Comparison of ENCODE assay signal across 1 cellular context in the genomic region with DNA sequence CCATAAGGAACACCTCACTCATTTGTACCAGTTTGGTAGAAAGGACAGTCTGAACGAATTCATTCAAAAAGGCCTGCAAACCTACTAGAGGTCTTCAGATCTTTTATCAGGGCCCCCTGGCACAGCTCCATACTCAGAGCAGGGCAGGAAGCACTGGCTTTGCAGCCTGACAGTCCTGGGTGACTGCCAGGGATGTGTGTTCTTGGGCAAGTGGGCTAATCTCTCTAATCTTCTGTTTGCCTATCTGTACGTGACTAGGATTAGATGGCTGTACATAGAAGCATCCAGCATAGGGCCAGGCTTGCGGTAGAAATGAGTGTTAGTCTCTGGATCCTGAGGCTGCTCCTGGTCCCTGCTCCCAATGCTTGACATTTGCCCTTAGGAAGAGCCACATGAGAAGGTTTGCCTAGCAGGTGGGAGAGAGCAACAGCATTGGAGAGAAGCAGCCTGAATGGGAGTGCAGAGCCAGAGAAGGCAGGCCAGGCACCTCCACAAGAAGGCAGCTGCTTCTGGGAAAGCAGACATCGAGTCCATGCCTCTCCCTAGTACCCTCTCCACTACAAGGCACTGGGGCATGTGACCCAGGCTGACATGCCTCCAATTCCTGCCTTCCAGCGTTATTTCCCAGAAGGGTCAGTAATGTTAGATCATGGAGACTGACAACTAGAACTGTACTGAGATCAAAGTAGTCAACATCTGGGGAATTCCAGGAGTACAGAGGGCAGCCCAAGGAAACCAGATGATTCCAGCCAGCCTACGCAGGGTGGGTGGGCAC.
TF ChIP-seq lines count a peak whose summit lies in the region.

No MANE protein-coding gene starts in this region.

TF ChIP-seq in endothelial cell of umbilical vein, 7 proteins besides CTCF, POLR2A, EP300 and RAD21:
- TF ChIP-seq JUN (IDR thresholded peaks at IDR 0.05; ENCODE audit: borderline replicate concordance, insufficient read depth, insufficient read length, low read depth) (no peak), MYC (IDR thresholded peaks at IDR 0.05; ENCODE audit: low read depth, low read length) (no peak), EZH2 (IDR thresholded peaks at IDR 0.05; ENCODE audit: borderline replicate concordance, low read depth, low read length, severe bottlenecking) (no peak), GATA2 (IDR thresholded peaks at IDR 0.05; ENCODE audit: insufficient read depth, insufficient read length, low read depth, low read length) (no peak), FOS (IDR thresholded peaks at IDR 0.05; ENCODE audit: borderline replicate concordance, insufficient read depth, low read length) (no peak), POLR2AphosphoS5 (IDR thresholded peaks at IDR 0.05; ENCODE audit: insufficient read depth, low read depth, low read length) (no peak)
- TF ChIP-seq, protein P1, sequence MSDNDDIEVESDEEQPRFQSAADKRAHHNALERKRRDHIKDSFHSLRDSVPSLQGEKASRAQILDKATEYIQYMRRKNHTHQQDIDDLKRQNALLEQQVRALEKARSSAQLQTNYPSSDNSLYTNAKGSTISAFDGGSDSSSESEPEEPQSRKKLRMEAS (IDR thresholded peaks at IDR 0.05; ENCODE audit: insufficient read depth, insufficient read length) = no peak
TF ChIP-seq in endothelial cell of umbilical vein: peak in this region for 0.
